20 cellular contexts compared by ENCODE assay signal in the genomic region with DNA sequence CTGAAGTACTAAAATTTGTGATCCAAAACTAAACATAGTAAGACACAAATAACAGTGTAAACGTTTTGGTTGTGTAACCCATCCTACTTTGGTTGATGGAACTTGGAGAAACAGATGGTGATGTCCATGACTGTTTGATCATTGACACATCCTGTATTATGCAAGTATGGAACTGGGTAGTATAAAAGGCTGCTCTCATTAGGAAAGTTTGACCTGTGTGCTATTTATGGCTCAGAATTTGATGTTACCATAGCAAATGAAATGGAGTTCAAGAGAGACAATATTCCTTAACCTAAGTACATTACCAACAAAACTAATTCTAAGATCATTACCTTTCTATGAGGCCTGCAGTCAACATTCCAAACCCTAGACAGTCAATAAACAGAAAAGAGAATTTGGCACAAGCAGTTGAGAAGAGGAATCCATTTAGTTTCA. TPM values are rescaled to one million over a fixed set of nuclear protein-coding genes. Genes with fewer than 3 reads are reported as not detected.
DNase-seq lines count a peak whose midpoint lies in the region; ATAC-seq and TF ChIP-seq lines count a peak whose summit lies in the region.
"Had no signal": no experiment of that assay in that cellular context is flagged by ENCODE, and none has a peak within 500 bp of the region (broad histone marks: within the 10 kb centered on the region; RNA-seq: fewer than 3 reads in every experiment).

No MANE protein-coding gene starts in this region.

- no peak overlapping the region for H3K4me2 ChIP-seq in SK-N-SH
- peak overlapping the region; percentile 11 for H3K4me2 ChIP-seq in skeletal muscle satellite cell (ENCODE audit: low read length)
- H3K4me2 ChIP-seq in neuronal stem cell (ENCODE audit: insufficient read depth, low read length, poor library complexity, severe bottlenecking): no peak overlapping the region

- H3K79me1 ChIP-seq in neuronal stem cell (ENCODE audit: low read depth, low read length): no peaks in the 10 kb centered on the region

- H4K20me1 ChIP-seq in SK-N-SH (ENCODE audit: insufficient read depth): no peaks in the 10 kb centered on the region

- H3K36me3 ChIP-seq in SK-N-SH (replicated peaks in 1 of 2; ENCODE audit: control insufficient read depth in 1 of 2, insufficient read depth in 2 of 2, low read length in 1 of 2) (no peaks in the 10 kb centered on the region), skeletal muscle satellite cell (ENCODE audit: insufficient read depth, low read length) (no peaks in the 10 kb centered on the region), neuronal stem cell (replicated peaks in 1 of 2; ENCODE audit: control insufficient read depth in 2 of 2, insufficient read depth in 2 of 2, low read length in 2 of 2) (no peaks in the 10 kb centered on the region)

- H3K4ac ChIP-seq in neuronal stem cell (ENCODE audit: low read length): no peak overlapping the region

- no peak overlapping the region for H2BK5ac ChIP-seq in neuronal stem cell (ENCODE audit: low read length)

- no peaks in the 10 kb centered on the region for H3K9me2 ChIP-seq in SK-N-SH

- no peak overlapping the region for H2BK120ac ChIP-seq in neuronal stem cell (ENCODE audit: low read depth, low read length)

- no peak overlapping the region for H3K23ac ChIP-seq in neuronal stem cell (ENCODE audit: low read depth, low read length, poor library complexity)

- H2BK12ac ChIP-seq in neuronal stem cell (ENCODE audit: low read length): no peak overlapping the region

- TF ChIP-seq CTCF in SK-N-SH (IDR thresholded peaks at IDR 0.05) (no peak), fibroblast of mammary gland (conservative IDR thresholded peaks at IDR 0.05; ENCODE audit: control insufficient read depth, insufficient read depth, low read depth, low read length) (no peak)

- H3K4me1 ChIP-seq in SK-N-SH (ENCODE audit: control insufficient read depth in 1 of 2, insufficient read depth in 2 of 2, low read depth in 1 of 2, low read length in 1 of 2): peaks cover 3 to 54% of the 10 kb centered on the region in 2 experiments; a peak in 2 of 4 replicates
- H3K4me1 ChIP-seq in skeletal muscle satellite cell (ENCODE audit: control insufficient read depth, insufficient read depth, low read length): peaks cover 33% of the 10 kb centered on the region
- H3K4me1 ChIP-seq in neuronal stem cell (ENCODE audit: control insufficient read depth in 2 of 2, insufficient read depth in 1 of 2, low read depth in 1 of 2, low read length in 2 of 2): peaks cover 0 to 3% of the 10 kb centered on the region in 2 donors

- no peak for ATAC-seq in SK-N-SH treated with all-trans-retinoic acid at 6 μM for 48 hours
- no peak for ATAC-seq in GM21825 (IDR thresholded peaks at IDR 0.05; ENCODE audit: unreplicated experiment)
- ATAC-seq: activated T-cell treated with anti-CD3 and anti-CD28 coated beads, Interleukin-2, amount 50 U/mL, for 4 hours; natural killer cell treated with Interleukin-12 subunit alpha and Interleukin-12 subunit beta and Interleukin-15 and Interleukin-18, amount 100 ng/mL, for 72 hours; stimulated activated naive CD8-positive, alpha-beta T cell treated with anti-CD3 and anti-CD28 coated beads, Interleukin-15, Interleukin-2, amounts not matched to agents 100 U/mL and 50 U/mL, for 24 hours had no signal

- H3F3A ChIP-seq in SK-N-SH (replicated peaks; ENCODE audit: insufficient read depth): peaks cover 33% of the 10 kb centered on the region

- no peaks in the 10 kb centered on the region for H3K9me3 ChIP-seq in SK-N-SH
- H3K9me3 ChIP-seq in skeletal muscle satellite cell (replicated peaks; ENCODE audit: low read length): no peaks in the 10 kb centered on the region
- no peaks in the 10 kb centered on the region for H3K9me3 ChIP-seq in neuronal stem cell (replicated peaks in 1 of 2; ENCODE audit: control insufficient read depth in 2 of 2, insufficient read depth in 1 of 2, low read depth in 1 of 2, low read length in 2 of 2)

- H3K18ac ChIP-seq in neuronal stem cell (ENCODE audit: low read length): no peak overlapping the region

- no peak overlapping the region for H3K4me3 ChIP-seq in SK-N-SH (ENCODE audit: low read depth in 2 of 2, low read length in 1 of 2)
- H3K4me3 ChIP-seq in fibroblast of mammary gland (ENCODE audit: control insufficient read depth, low read depth, low read length): no peak overlapping the region
- no peak overlapping the region for H3K4me3 ChIP-seq in skeletal muscle satellite cell (ENCODE audit: low read length)
- no peak overlapping the region for H3K4me3 ChIP-seq in neuronal stem cell (ENCODE audit: low read length in 2 of 2)
- H3K4me3 ChIP-seq: lung had no signal

- H3K9ac ChIP-seq in SK-N-SH (no peak overlapping the region), skeletal muscle satellite cell (ENCODE audit: low read depth, low read length) (peak overlapping the region; percentile 20), neuronal stem cell (ENCODE audit: low read depth, low read length, poor library complexity) (no peak overlapping the region)

- no peak for TF ChIP-seq RAD21 in SK-N-SH (IDR thresholded peaks at IDR 0.05; ENCODE audit: low read length)

- H3K27ac ChIP-seq in SK-N-SH (ENCODE audit: low read depth in 2 of 2, low read length in 1 of 2) (peak overlapping the region in 1 of 2 experiments; percentile 26; a peak in 2 of 4 replicates), neuronal stem cell (replicated peaks; ENCODE audit: low read length) (no peak overlapping the region)
- H3K27ac ChIP-seq: 22Rv1 had no signal

- no peak for TF ChIP-seq EP300 in SK-N-SH (IDR thresholded peaks at IDR 0.05; ENCODE audit: borderline replicate concordance in 1 of 2, low read depth in 1 of 2, low read length in 1 of 2)

- no peak overlapping the region for H2AK5ac ChIP-seq in neuronal stem cell (ENCODE audit: low read depth, low read length)

- H4K91ac ChIP-seq in neuronal stem cell (ENCODE audit: low read depth, low read length, poor library complexity): no peak overlapping the region

- H2AFZ ChIP-seq in SK-N-SH (ENCODE audit: low read depth) (peak overlapping the region; percentile 20; the same call in 1 of the 2 replicates), neuronal stem cell (ENCODE audit: low read length) (no peak overlapping the region)

- WGBS in SK-N-SH (ENCODE audit: low lambda C conversion rate): 54% methylated on average over 1 of the region's 1 CpG
- no CpG with 5 or more reads among the region's 1 CpG for WGBS in neuronal stem cell (ENCODE audit: extremely low coverage in 2 of 2, insufficient read length in 2 of 2, insufficient replicate concordance in 1 of 2), 2 donors

- no peak overlapping the region for H3K14ac ChIP-seq in neuronal stem cell (ENCODE audit: low read length)

- POLR2A ChIA-PET in SK-N-SH (lab: Yijun Ruan, JAX): no interaction called here

- no peaks in the 10 kb centered on the region for H3K79me2 ChIP-seq in SK-N-SH (ENCODE audit: insufficient read depth)

- no peak overlapping the region for H2BK15ac ChIP-seq in neuronal stem cell (ENCODE audit: low read length)

- DNase-seq in SK-N-SH (no peak), MV-4-11 (lab: John Stamatoyannopoulos, UW) (peak; percentile 15), fibroblast of mammary gland (ENCODE audit: low read depth) (peak; percentile 84), neuronal stem cell (ENCODE audit: low spot score) (no peak), globus pallidus (ENCODE audit: low spot score) (no peak)
- DNase-seq: activated CD4-positive, alpha-beta T cell treated with anti-CD3 and anti-CD28 coated beads, Interleukin-2, amount 50 U/mL, for 4 hours; activated naive CD8-positive, alpha-beta T cell treated with anti-CD3 and anti-CD28 coated beads, Interleukin-2, amount 10 ng/mL, durations not matched to agents 7 days and 5 days; activated T-cell treated with anti-CD3 and anti-CD28 coated beads, Interleukin-2, amount 50 U/mL, for 4 hours; caudate nucleus; foreskin melanocyte; NCI-H2029; NCI-H510A; stimulated activated naive CD8-positive, alpha-beta T cell treated with anti-CD3 and anti-CD28 coated beads, Interleukin-15, Interleukin-2, amounts not matched to agents 100 U/mL and 50 U/mL, for 24 hours had no signal

- H3K27me3 ChIP-seq in SK-N-SH (ENCODE audit: insufficient read depth) (no peaks in the 10 kb centered on the region), skeletal muscle satellite cell (ENCODE audit: control insufficient read depth, insufficient read depth, low read length) (no peaks in the 10 kb centered on the region), neuronal stem cell (ENCODE audit: control insufficient read depth in 3 of 3, insufficient read depth in 3 of 3, low read depth in 1 of 3, low read length in 3 of 3) (no peaks in the 10 kb centered on the region)

- CTCF ChIA-PET in SK-N-SH (lab: Yijun Ruan, JAX): no interaction called here

- no peak overlapping the region for H4K8ac ChIP-seq in neuronal stem cell (ENCODE audit: low read depth, low read length)

TF ChIP-seq in SK-N-SH, 30 proteins besides CTCF, POLR2A, EP300 and RAD21 (continues in another document):
- TF ChIP-seq NFIC (IDR thresholded peaks at IDR 0.05; ENCODE audit: borderline replicate concordance) (no peak), SIN3A (IDR thresholded peaks at IDR 0.05; ENCODE audit: borderline replicate concordance, low read depth, low read length) (no peak)

TF ChIP-seq in SK-N-SH treated with all-trans-retinoic acid at 6 μM for 48 hours, 23 proteins besides CTCF, POLR2A, EP300 and RAD21 (continues in another document):
- TF ChIP-seq ZNF8 (CRISPR knock-in tag; IDR thresholded peaks at IDR 0.05) (no peak), GLIS3 (CRISPR knock-in tag; IDR thresholded peaks at IDR 0.05) (no peak)
- TF ChIP-seq, protein P1, sequence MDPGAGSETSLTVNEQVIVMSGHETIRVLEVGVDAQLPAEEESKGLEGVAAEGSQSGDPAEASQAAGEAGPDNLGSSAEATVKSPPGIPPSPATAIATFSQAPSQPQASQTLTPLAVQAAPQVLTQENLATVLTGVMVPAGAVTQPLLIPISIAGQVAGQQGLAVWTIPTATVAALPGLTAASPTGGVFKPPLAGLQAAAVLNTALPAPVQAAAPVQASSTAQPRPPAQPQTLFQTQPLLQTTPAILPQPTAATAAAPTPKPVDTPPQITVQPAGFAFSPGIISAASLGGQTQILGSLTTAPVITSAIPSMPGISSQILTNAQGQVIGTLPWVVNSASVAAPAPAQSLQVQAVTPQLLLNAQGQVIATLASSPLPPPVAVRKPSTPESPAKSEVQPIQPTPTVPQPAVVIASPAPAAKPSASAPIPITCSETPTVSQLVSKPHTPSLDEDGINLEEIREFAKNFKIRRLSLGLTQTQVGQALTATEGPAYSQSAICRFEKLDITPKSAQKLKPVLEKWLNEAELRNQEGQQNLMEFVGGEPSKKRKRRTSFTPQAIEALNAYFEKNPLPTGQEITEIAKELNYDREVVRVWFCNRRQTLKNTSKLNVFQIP (CRISPR knock-in tag; IDR thresholded peaks at IDR 0.05; ENCODE audit: borderline replicate concordance, low read depth): no peak

RNA-seq across cellular contexts. Expression of a gene that starts 39.9 kb away (rescaled TPM):
- 225 and 372 TPM in 2 replicates for polyA plus RNA-seq in SK-N-SH (2012; rRNA removed)
- polyA plus RNA-seq in SK-N-SH (2012; cell fraction: cytosol; rRNA removed): 315 and 346 TPM in 2 replicates
- polyA plus RNA-seq in SK-N-SH (2012; cell fraction: nucleus; rRNA removed): 438 and 447 TPM in 2 replicates
- 136 and 176 TPM in 2 replicates for total RNA-seq in skeletal muscle satellite cell (2012; rRNA removed)
- polyA plus RNA-seq in neuronal stem cell (2013, experiment 1 of 2): not detected
- 0.01 TPM for polyA plus RNA-seq in neuronal stem cell (2013, experiment 2 of 2)
- total RNA-seq: activated naive CD8-positive, alpha-beta T cell treated with anti-CD3 and anti-CD28 coated beads, Interleukin-2, amount 10 ng/mL, durations not matched to agents 7 days and 5 days; natural killer cell treated with Interleukin-12 subunit alpha and Interleukin-12 subunit beta and Interleukin-15 and Interleukin-18, amount 100 ng/mL, for 72 hours; OCI-LY7 had no signal

Comparison
In these comparisons a context has a peak if more than half of its experiments do, and no peak if none do; other contexts are left out.
1. DNase-seq: peak in MV-4-11 (single experiment) and fibroblast of mammary gland (single experiment); none in SK-N-SH (single experiment), neuronal stem cell (single experiment) and globus pallidus (single experiment).